ENCODE assay signal across 18 cellular contexts in genomic region chr1:44553127-44553758, GRCh38.
DNase-seq lines count a peak whose midpoint lies in the region; ATAC-seq and TF ChIP-seq lines count a peak whose summit lies in the region.
"Had no signal": no experiment of that assay in that cellular context is flagged by ENCODE, and none has a peak within 500 bp of the region (broad histone marks: within the 10 kb centered on the region; RNA-seq: fewer than 3 reads in every experiment).

No MANE protein-coding gene starts in this region.

- H3K4ac ChIP-seq in mesenchymal stem cell (ENCODE audit: low read depth in 1 of 2, low read length in 2 of 2) = no peak overlapping the region

- H4K20me1 ChIP-seq in GM23338 (replicated peaks; ENCODE audit: insufficient read depth) = no peaks in the 10 kb centered on the region

- H3K36me3 Mint-ChIP-seq in GM23338 (ENCODE audit: low read depth) (no peaks in the 10 kb centered on the region; the same call in 2 of the 3 replicates), chondrocyte (ENCODE audit: low read depth) (peaks cover 2% of the 10 kb centered on the region)
- no peaks in the 10 kb centered on the region for H3K36me3 Mint-ChIP-seq in naive thymus-derived CD8-positive, alpha-beta T cell

- H3K9me3 ChIP-seq in mesenchymal stem cell (ENCODE audit: control insufficient read depth, low read length) = no peaks in the 10 kb centered on the region
- H3K9me3 ChIP-seq: adrenal gland, SJSA1, testis had no signal

- H3K9me2 ChIP-seq in GM23338 (ENCODE audit: insufficient read depth) = 0 out of 2 replicates have a peak, but pooled peaks cover 5% of the 10 kb centered on the region

- no peak overlapping the region for H2AK5ac ChIP-seq in mesenchymal stem cell (ENCODE audit: low read length, severe bottlenecking)

- no peak overlapping the region for H3K27ac ChIP-seq in GM23338 (ENCODE audit: low read depth)
- no peak overlapping the region for H3K27ac ChIP-seq in mesenchymal stem cell (ENCODE audit: low read length, poor library complexity, severe bottlenecking)
- H3K27ac ChIP-seq: adrenal gland, SJSA1, testis had no signal

- H3K36me3 ChIP-seq in GM23338 (ENCODE audit: insufficient read depth) (no peaks in the 10 kb centered on the region), mesenchymal stem cell (ENCODE audit: control insufficient read depth in 1 of 2, insufficient read depth in 2 of 2, low read depth in 1 of 2, low read length in 2 of 2) (no peaks in the 10 kb centered on the region)
- H3K36me3 ChIP-seq: adrenal gland, SJSA1 had no signal

- 80% methylated on average over 2 of the region's 3 CpGs for WGBS in mesenchymal stem cell

- H3K4me1 ChIP-seq in GM23338 (ENCODE audit: insufficient read depth) = peaks cover 14% of the 10 kb centered on the region; the same call in 1 of the 2 replicates
- H3K4me1 ChIP-seq in mesenchymal stem cell (ENCODE audit: control insufficient read depth, insufficient read depth, low read depth, low read length) = peaks cover 4% of the 10 kb centered on the region
- H3K4me1 ChIP-seq: adrenal gland, testis had no signal

- H3K27ac Mint-ChIP-seq in GM23338 (no peak overlapping the region), chondrocyte (ENCODE audit: unreplicated experiment) (peak overlapping the region; percentile 43)
- no peak overlapping the region for H3K27ac Mint-ChIP-seq in naive thymus-derived CD8-positive, alpha-beta T cell
- H3K27ac Mint-ChIP-seq: B cell had no signal

- H2BK5ac ChIP-seq in mesenchymal stem cell (ENCODE audit: low read depth, low read length, poor library complexity, severe bottlenecking) = no peak overlapping the region

- no peak overlapping the region for H2BK15ac ChIP-seq in mesenchymal stem cell (ENCODE audit: low read depth, poor library complexity, severe bottlenecking)

- H4K91ac ChIP-seq in mesenchymal stem cell (ENCODE audit: low read length) = no peak overlapping the region

- no peak overlapping the region for H4K8ac ChIP-seq in mesenchymal stem cell (ENCODE audit: low read length)

- H3K79me2 ChIP-seq in GM23338 (replicated peaks; ENCODE audit: insufficient read depth) = no peaks in the 10 kb centered on the region

- H3K9me3 Mint-ChIP-seq in GM23338 (no peaks in the 10 kb centered on the region; the same call in 2 of the 3 replicates), chondrocyte (ENCODE audit: low read depth) (no peaks in the 10 kb centered on the region)
- no peaks in the 10 kb centered on the region for H3K9me3 Mint-ChIP-seq in naive thymus-derived CD8-positive, alpha-beta T cell
- H3K9me3 Mint-ChIP-seq: neural crest cell had no signal

- POLR2A ChIA-PET in naive thymus-derived CD8-positive, alpha-beta T cell (lab: Charles Lee) = no interaction called here

- no peaks in the 10 kb centered on the region for H3K79me1 ChIP-seq in mesenchymal stem cell (replicated peaks; ENCODE audit: low read length, poor library complexity, severe bottlenecking)

- H3K27me3 Mint-ChIP-seq in GM23338 (ENCODE audit: insufficient read depth, low read depth, poor library complexity) (peaks cover 9% of the 10 kb centered on the region), chondrocyte (ENCODE audit: low read depth) (peaks cover 4% of the 10 kb centered on the region)
- H3K27me3 Mint-ChIP-seq in naive thymus-derived CD8-positive, alpha-beta T cell = peaks cover 5 to 11% (median 6%) of the 10 kb centered on the region in 5 donors

- H3K4me3 Mint-ChIP-seq in GM23338 (no peak overlapping the region), chondrocyte (ENCODE audit: unreplicated experiment) (no peak overlapping the region)
- H3K4me3 Mint-ChIP-seq in naive thymus-derived CD8-positive, alpha-beta T cell = no peak overlapping the region
- H3K4me3 Mint-ChIP-seq: B cell, neural crest cell had no signal

- H3F3A ChIP-seq in GM23338 (replicated peaks; ENCODE audit: low read depth) = no peaks in the 10 kb centered on the region

- no peaks in the 10 kb centered on the region for H3K27me3 ChIP-seq in GM23338 (ENCODE audit: insufficient read depth)
- peaks cover 34 to 55% of the 10 kb centered on the region in 2 experiments for H3K27me3 ChIP-seq in mesenchymal stem cell (ENCODE audit: control insufficient read depth in 1 of 2, insufficient read depth in 1 of 2, low read length in 2 of 2)
- H3K27me3 ChIP-seq: adrenal gland, SJSA1, testis had no signal

- H2AFZ ChIP-seq in GM23338 (no peak overlapping the region), mesenchymal stem cell (ENCODE audit: low read depth, low read length) (no peak overlapping the region)

- no peak for TF ChIP-seq CTCF in GM23338 (conservative IDR thresholded peaks at IDR 0.05; ENCODE audit: low read depth in 2 of 2)
- no peak for TF ChIP-seq CTCF in chondrocyte (IDR thresholded peaks at IDR 0.05)

- no peak overlapping the region for H3K23ac ChIP-seq in mesenchymal stem cell (ENCODE audit: low read length in 2 of 2)

- no peak overlapping the region for H2BK12ac ChIP-seq in mesenchymal stem cell (ENCODE audit: low read length in 2 of 2)

- H2BK120ac ChIP-seq in mesenchymal stem cell (ENCODE audit: low read depth, low read length) = no peak overlapping the region

- peaks cover 27% of the 10 kb centered on the region for H3K4me1 Mint-ChIP-seq in GM23338
- peaks cover 20% of the 10 kb centered on the region for H3K4me1 Mint-ChIP-seq in chondrocyte (ENCODE audit: low read depth)
- H3K4me1 Mint-ChIP-seq in naive thymus-derived CD8-positive, alpha-beta T cell = peaks cover 0 to 2% (median 0%) of the 10 kb centered on the region in 4 donors
- H3K4me1 Mint-ChIP-seq: B cell, neural crest cell had no signal

- ATAC-seq in GM23338 = peak; percentile 25; the same call in 2 of the 3 replicates
- ATAC-seq in naive thymus-derived CD8-positive, alpha-beta T cell = no peak

- DNase-seq in GM23338 (ENCODE audit: low spot score) (no peak), NCI-H774 (lab: John Stamatoyannopoulos, UW) (peak; percentile 50), chondrocyte (ENCODE audit: low spot score) (no peak), mesenchymal stem cell (peak; percentile 7), HUDEP-2 (lab: John Stamatoyannopoulos, UW; ENCODE audit: unreplicated experiment in 76 of 76) (no peak)
- no peak for DNase-seq in stimulated activated CD4-positive, alpha-beta T cell treated with anti-CD3 and anti-CD28 coated beads, Interleukin-12 subunit alpha, Interleukin-12 subunit beta, amount 100 ng/mL, for 4 hours
- DNase-seq in naive thymus-derived CD8-positive, alpha-beta T cell = no peak
- DNase-seq in activated T-cell treated with anti-CD3 and anti-CD28 coated beads, Interleukin-2, amount 50 U/mL, for 1 hour = no peak
- DNase-seq: activated CD4-positive, alpha-beta T cell treated with anti-CD3 and anti-CD28 coated beads for 1 hour; activated effector memory CD4-positive, alpha-beta T cell treated with anti-CD3 and anti-CD28 coated beads, Interleukin-2, amount 50 U/mL, for 16 hours; adrenal gland; central memory CD4-positive, alpha-beta T cell; COR-L47; NCI-H146; testis had no signal

- H3K9ac ChIP-seq in mesenchymal stem cell (ENCODE audit: low read length) = no peak overlapping the region

- H3K18ac ChIP-seq in mesenchymal stem cell (ENCODE audit: low read depth in 1 of 2, low read length in 2 of 2) = no peak overlapping the region

- no peak overlapping the region for H3K14ac ChIP-seq in mesenchymal stem cell (ENCODE audit: low read length in 2 of 2)

- H3K4me2 ChIP-seq in GM23338 = no peak overlapping the region
- no peak overlapping the region for H3K4me2 ChIP-seq in mesenchymal stem cell (ENCODE audit: low read length, poor library complexity, severe bottlenecking)

- H3K4me3 ChIP-seq in GM23338 (no peak overlapping the region), mesenchymal stem cell (ENCODE audit: insufficient read depth in 1 of 2, low read depth in 1 of 2, low read length in 2 of 2) (no peak overlapping the region)
- H3K4me3 ChIP-seq: adrenal gland, SJSA1, testis had no signal

TF ChIP-seq in GM23338, 12 proteins besides CTCF, POLR2A, EP300 and RAD21 (continues in another document):
- no peak for TF ChIP-seq NANOG (IDR thresholded peaks at IDR 0.05; ENCODE audit: borderline replicate concordance)
- no peak for TF ChIP-seq STAT1 (IDR thresholded peaks at IDR 0.05; ENCODE audit: unreplicated experiment)
- TF ChIP-seq REST (IDR thresholded peaks at IDR 0.05; ENCODE audit: unreplicated experiment) = no peak
- TF ChIP-seq ETS1 (IDR thresholded peaks at IDR 0.05) = no peak
- no peak for TF ChIP-seq CREB1 (CRISPR knock-in tag; IDR thresholded peaks at IDR 0.05; ENCODE audit: low read depth)
- no peak for TF ChIP-seq POLR2AphosphoS5 (IDR thresholded peaks at IDR 0.05; ENCODE audit: low read depth)
- no peak for TF ChIP-seq ZNF331 (CRISPR knock-in tag; IDR thresholded peaks at IDR 0.05; ENCODE audit: low read depth)

Comparison
In these comparisons a context has a peak if more than half of its experiments do, and no peak if none do; other contexts are left out.
1. DNase-seq: peak in NCI-H774 (single experiment) and mesenchymal stem cell (single experiment); none in GM23338 (single experiment), chondrocyte (single experiment), stimulated activated CD4-positive, alpha-beta T cell treated with anti-CD3 and anti-CD28 coated beads, Interleukin-12 subunit alpha, Interleukin-12 subunit beta, amount 100 ng/mL, for 4 hours (single experiment), naive thymus-derived CD8-positive, alpha-beta T cell (0 of 10), HUDEP-2 (0 of 76) and activated T-cell treated with anti-CD3 and anti-CD28 coated beads, Interleukin-2, amount 50 U/mL, for 1 hour (single experiment).